ENCODE assay signal across 22 cellular contexts in genomic region chr12:124365726-124366430, GRCh38.
DNase-seq lines count a peak whose midpoint lies in the region; ATAC-seq, FAIRE-seq and TF ChIP-seq lines count a peak whose summit lies in the region.
"Had no signal": no experiment of that assay in that cellular context is flagged by ENCODE, and none has a peak within 500 bp of the region (broad histone marks: within the 10 kb centered on the region; RNA-seq: fewer than 3 reads in every experiment).

No MANE protein-coding gene starts in this region.

- peaks cover 6% of the 10 kb centered on the region for H3K4me1 Mint-ChIP-seq in astrocyte (ENCODE audit: low read depth, unreplicated experiment)
- no peaks in the 10 kb centered on the region for H3K4me1 Mint-ChIP-seq in progenitor cell of endocrine pancreas (ENCODE audit: low read depth)

- peak; percentile 73 for DNase-seq in COLO829 (ENCODE audit: low spot score)
- no peak for DNase-seq in astrocyte (ENCODE audit: low read depth)
- DNase-seq in medulla oblongata (ENCODE audit: extremely low spot score) = peak; percentile 90
- DNase-seq in progenitor cell of endocrine pancreas (ENCODE audit: low spot score, unreplicated experiment) = no peak
- no peak for DNase-seq in G401 (ENCODE audit: low spot score)
- DNase-seq in cardiac septum (ENCODE audit: low spot score) = no peak
- DNase-seq: activated CD4-positive, alpha-beta T cell treated with anti-CD3 and anti-CD28 coated beads, Interleukin-2, amount 50 U/mL, for 1 hour; activated naive CD4-positive, alpha-beta T cell treated with Interleukin-2 at 50 U/mL for 16 hours; CD8-positive, alpha-beta memory T cell; immature natural killer cell; NCI-H187 treated with DMSO at 0.1 percent for 48 hours; right cardiac atrium; RPMI8226; stimulated activated naive CD4-positive, alpha-beta T cell; SW 1271 had no signal

- H3K9me3 ChIP-seq in astrocyte (ENCODE audit: insufficient read depth, low read depth, low read length) = no peaks in the 10 kb centered on the region

- H3K36me3 ChIP-seq in astrocyte (ENCODE audit: insufficient read depth, low read length) = peaks cover 19% of the 10 kb centered on the region

- no peak overlapping the region for H3K4me2 ChIP-seq in astrocyte (ENCODE audit: low read length)

- TF ChIP-seq CTCF in astrocyte (IDR thresholded peaks at IDR 0.05; ENCODE audit: insufficient read depth, low read depth, low read length) (no peak), progenitor cell of endocrine pancreas (IDR thresholded peaks at IDR 0.05; ENCODE audit: unreplicated experiment) (no peak)

- no peak for ATAC-seq in GM21381 (IDR thresholded peaks at IDR 0.05; ENCODE audit: unreplicated experiment)
- ATAC-seq in GM21360 (IDR thresholded peaks at IDR 0.05; ENCODE audit: unreplicated experiment) = no peak
- ATAC-seq: K562; natural killer cell treated with Interleukin-12 subunit alpha and Interleukin-12 subunit beta and Interleukin-15 and Interleukin-18, amount 100 ng/mL, for 72 hours; right cardiac atrium had no signal

- H3K27me3 Mint-ChIP-seq in astrocyte (ENCODE audit: low read depth, unreplicated experiment) = no peaks in the 10 kb centered on the region
- H3K27me3 Mint-ChIP-seq in progenitor cell of endocrine pancreas = no peaks in the 10 kb centered on the region
- H3K27me3 Mint-ChIP-seq: CD8-positive, alpha-beta memory T cell; natural killer cell treated with Interleukin-12 subunit alpha and Interleukin-12 subunit beta and Interleukin-15 and Interleukin-18, amount 100 ng/mL, for 72 hours had no signal

- H3K36me3 Mint-ChIP-seq in astrocyte (ENCODE audit: low read depth, unreplicated experiment) = peaks cover 8% of the 10 kb centered on the region
- H3K36me3 Mint-ChIP-seq in progenitor cell of endocrine pancreas (ENCODE audit: insufficient read depth) = peaks cover 3% of the 10 kb centered on the region
- H3K36me3 Mint-ChIP-seq: immature natural killer cell; natural killer cell treated with Interleukin-12 subunit alpha and Interleukin-12 subunit beta and Interleukin-15 and Interleukin-18, amount 100 ng/mL, for 72 hours had no signal

- H3K9me3 Mint-ChIP-seq in astrocyte (ENCODE audit: unreplicated experiment) = no peaks in the 10 kb centered on the region
- H3K9me3 Mint-ChIP-seq in progenitor cell of endocrine pancreas (ENCODE audit: low read depth) = no peaks in the 10 kb centered on the region
- H3K9me3 Mint-ChIP-seq: CD8-positive, alpha-beta memory T cell; immature natural killer cell; natural killer cell treated with Interleukin-12 subunit alpha and Interleukin-12 subunit beta and Interleukin-15 and Interleukin-18, amount 100 ng/mL, for 72 hours had no signal

- peaks cover 34% of the 10 kb centered on the region for H3K4me1 ChIP-seq in astrocyte (ENCODE audit: insufficient read depth, low read length)

- H3K27ac ChIP-seq in astrocyte (ENCODE audit: low read depth, low read length) = no peak overlapping the region

- H3K9ac ChIP-seq in astrocyte (ENCODE audit: low read length) = no peak overlapping the region

- peaks cover 99% of the 10 kb centered on the region for H3K79me2 ChIP-seq in astrocyte (ENCODE audit: insufficient read depth, low read length)

- in situ Hi-C loops in G401 (cut with HindIII; ENCODE audit: low sequenced_read_pairs) = no loop called here

- intact Hi-C loops in cardiac septum (cut with DNase I) = loop anchor here (5.0 kb wide), 4 partner anchors 39 to 381 kb away; partner anchors contain the start of gene NCOR2

- peak overlapping the region; percentile 21 for H3K27ac Mint-ChIP-seq in astrocyte (ENCODE audit: unreplicated experiment)
- peak overlapping the region; percentile 9 for H3K27ac Mint-ChIP-seq in progenitor cell of endocrine pancreas
- H3K27ac Mint-ChIP-seq: natural killer cell treated with Interleukin-12 subunit alpha and Interleukin-12 subunit beta and Interleukin-15 and Interleukin-18, amount 100 ng/mL, for 72 hours had no signal

- no peak overlapping the region for H3K4me3 ChIP-seq in astrocyte (ENCODE audit: insufficient read depth, low read depth, low read length)
- H3K4me3 ChIP-seq: K562, lung had no signal

- no peak overlapping the region for H2AFZ ChIP-seq in astrocyte (ENCODE audit: low read depth, low read length)

- no peak for FAIRE-seq in astrocyte (lab: Jason Lieb, UNC)
- FAIRE-seq: K562, TTC549, urothelium cell line had no signal

- peaks cover 98% of the 10 kb centered on the region for H4K20me1 ChIP-seq in astrocyte (ENCODE audit: insufficient read depth, low read length)

- H3K4me3 Mint-ChIP-seq in astrocyte (ENCODE audit: unreplicated experiment) (no peak overlapping the region), progenitor cell of endocrine pancreas (ENCODE audit: low read depth) (no peak overlapping the region)
- H3K4me3 Mint-ChIP-seq: CD8-positive, alpha-beta memory T cell; immature natural killer cell; natural killer cell treated with Interleukin-12 subunit alpha and Interleukin-12 subunit beta and Interleukin-15 and Interleukin-18, amount 100 ng/mL, for 72 hours had no signal

- H3K27me3 ChIP-seq in astrocyte (ENCODE audit: insufficient read depth, low read length) = no peaks in the 10 kb centered on the region

Comparison
In these comparisons a context has a peak if more than half of its experiments do, and no peak if none do; other contexts are left out.
1. DNase-seq: peak in COLO829 (single experiment) and medulla oblongata (single experiment); none in astrocyte (single experiment), progenitor cell of endocrine pancreas (single experiment), G401 (single experiment) and cardiac septum (single experiment).